Comparison of ENCODE assay signal across 1 cellular context in the genomic region with DNA sequence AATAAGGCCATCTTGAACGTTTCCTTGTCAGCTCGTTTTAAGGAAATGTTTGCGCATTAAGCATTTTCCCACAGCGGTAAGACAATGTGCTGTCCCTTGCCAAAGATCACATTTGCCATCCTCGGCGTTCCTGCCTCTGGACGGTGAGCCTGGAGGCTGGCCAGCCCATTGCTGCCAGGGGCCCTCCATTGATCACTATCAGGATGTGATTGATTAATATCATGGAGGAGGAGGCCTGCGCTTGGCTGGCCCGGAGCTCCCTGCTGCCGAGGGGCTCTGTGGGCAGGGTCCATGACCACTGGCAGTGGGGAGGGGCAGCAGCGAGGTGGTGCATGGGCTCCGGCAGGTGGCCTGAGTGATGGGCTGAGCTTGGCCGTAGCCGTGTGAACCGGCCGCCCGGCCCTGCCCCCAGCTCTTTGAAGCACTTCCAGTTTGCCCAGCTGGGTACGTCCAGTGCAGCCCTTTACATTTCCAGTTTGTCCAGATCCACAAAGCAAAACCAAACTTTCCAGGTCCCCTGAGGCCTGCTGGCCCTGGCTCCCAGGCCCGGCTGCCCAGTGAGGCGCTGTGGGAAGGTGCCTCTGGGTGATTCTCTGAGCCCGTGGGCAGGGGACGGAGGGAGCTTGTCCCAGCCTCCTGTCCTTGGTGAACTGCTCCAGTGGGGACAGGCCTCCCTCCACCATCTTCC.
TF ChIP-seq lines count a peak whose summit lies in the region.

No MANE protein-coding gene starts in this region.

TF ChIP-seq in SK-N-SH, 30 proteins besides CTCF, POLR2A, EP300 and RAD21 (continued from another document):
- TF ChIP-seq FOXJ3 (CRISPR knock-in tag; IDR thresholded peaks at IDR 0.05), result peak; percentile 83
- no peak for TF ChIP-seq TAF1 (IDR thresholded peaks at IDR 0.05; ENCODE audit: borderline replicate concordance, low read depth, low read length)
- TF ChIP-seq TCF12 (IDR thresholded peaks at IDR 0.05), result peak; percentile 17; the same call in 1 of the 2 replicates
- no peak for TF ChIP-seq RFX5 (IDR thresholded peaks at IDR 0.05; ENCODE audit: low read length)
TF ChIP-seq in SK-N-SH: peak in this region for 4.
